ENCODE assay signal across 14 cellular contexts in genomic region chr18:23563377-23564043, GRCh38. TPM values are rescaled to one million over a fixed set of nuclear protein-coding genes. Genes with fewer than 3 reads are reported as not detected.
DNase-seq lines count a peak whose midpoint lies in the region; ATAC-seq, FAIRE-seq and TF ChIP-seq lines count a peak whose summit lies in the region.
"Had no signal": no experiment of that assay in that cellular context is flagged by ENCODE, and none has a peak within 500 bp of the region (broad histone marks: within the 10 kb centered on the region; RNA-seq: fewer than 3 reads in every experiment).

No MANE protein-coding gene starts in this region.

- H3K4me1 ChIP-seq in CD8-positive, alpha-beta T cell (ENCODE audit: insufficient read depth, low read length), result peaks cover 5% of the 10 kb centered on the region
- H3K4me1 ChIP-seq in IMR-90 (ENCODE audit: control insufficient read depth, insufficient read depth, low read length) (no peaks in the 10 kb centered on the region), GM12878 (ENCODE audit: control insufficient read depth, insufficient read depth, low read length) (no peaks in the 10 kb centered on the region), left lung (no peaks in the 10 kb centered on the region)

- no CpG with 5 or more reads among the region's 2 CpGs for WGBS in IMR-90 (ENCODE audit: extremely low coverage in 2 of 2, insufficient read length in 1 of 2), 2 experiments
- 76% methylated on average over 2 of the region's 2 CpGs for WGBS in GM12878 (ENCODE audit: insufficient coverage, insufficient replicate concordance, low lambda C conversion rate, missing lambda C conversion rate)

- H2BK120ac ChIP-seq in IMR-90 (ENCODE audit: low read depth, low read length), result no peak overlapping the region

- POLR2A ChIA-PET in CD8-positive, alpha-beta T cell (lab: Charles Lee), result interaction anchor here (0.6 kb wide), 1 partner anchor 21 kb away, joined by 3 read pairs; no protein-coding TSS in a partner anchor
- POLR2A ChIA-PET in IMR-90 (lab: Charles Lee; ENCODE audit: unreplicated experiment), result no interaction called here
- POLR2A ChIA-PET in GM12878 (lab: Charles Lee), result no interaction called here

- ATAC-seq in CD8-positive, alpha-beta T cell, result peak; percentile 86
- ATAC-seq in IMR-90 (ENCODE audit: low read depth), result peak; percentile 66; the same call in 1 of the 2 replicates
- peak; percentile 51 for ATAC-seq in GM12878
- peak; percentile 28 for ATAC-seq in left lung
- no peak for ATAC-seq in GM19328 (IDR thresholded peaks at IDR 0.05; ENCODE audit: unreplicated experiment)
- ATAC-seq in Right ventricle myocardium superior (ENCODE audit: poor library complexity), result no peak

- no peaks in the 10 kb centered on the region for H3K27me3 ChIP-seq in CD8-positive, alpha-beta T cell (ENCODE audit: insufficient read depth, low read length)
- H3K27me3 ChIP-seq in IMR-90 (ENCODE audit: control insufficient read depth, insufficient read depth, low read length) (no peaks in the 10 kb centered on the region), GM12878 (replicated peaks in 1 of 2; ENCODE audit: control insufficient read depth in 2 of 2, insufficient read depth in 2 of 2, low read length in 1 of 2) (no peaks in the 10 kb centered on the region), left lung (no peaks in the 10 kb centered on the region)

- H3K18ac ChIP-seq in IMR-90 (ENCODE audit: low read depth, low read length), result no peak overlapping the region

- no peak overlapping the region for H2BK5ac ChIP-seq in IMR-90 (ENCODE audit: low read depth, low read length, poor library complexity, severe bottlenecking)

- dilution Hi-C loops in IMR-90 (cut with HindIII; ENCODE audit: low sequenced_read_pairs, unreplicated experiment), result no loop called here

- no peak overlapping the region for H4K91ac ChIP-seq in IMR-90 (ENCODE audit: insufficient read depth, low read depth, low read length)

- no peak overlapping the region for H3K4me3 Mint-ChIP-seq in CD8-positive, alpha-beta T cell
- H3K4me3 Mint-ChIP-seq: nephron progenitor cell had no signal

- no peaks in the 10 kb centered on the region for H3K9me3 Mint-ChIP-seq in CD8-positive, alpha-beta T cell
- H3K9me3 Mint-ChIP-seq: nephron progenitor cell had no signal

- H3K56ac ChIP-seq in IMR-90 (ENCODE audit: extremely low read depth, insufficient read depth, low read length), result no peak overlapping the region

- no peak overlapping the region for H3K27ac ChIP-seq in CD8-positive, alpha-beta T cell (ENCODE audit: low read depth, low read length)
- H3K27ac ChIP-seq in IMR-90 (ENCODE audit: insufficient read depth, low read length) (no peak overlapping the region), GM12878 (ENCODE audit: control insufficient read depth, insufficient read depth) (no peak overlapping the region), left lung (no peak overlapping the region)

- no peak overlapping the region for H3K4me3 ChIP-seq in CD8-positive, alpha-beta T cell (ENCODE audit: low read depth, low read length)
- H3K4me3 ChIP-seq in IMR-90 (ENCODE audit: insufficient read depth, low read depth, low read length) (no peak overlapping the region), GM12878 (no peak overlapping the region), left lung (no peak overlapping the region)
- H3K4me3 ChIP-seq: skin epidermis had no signal

- H3K9me3 ChIP-seq in CD8-positive, alpha-beta T cell (ENCODE audit: low read length), result no peaks in the 10 kb centered on the region
- H3K9me3 ChIP-seq in IMR-90 (ENCODE audit: control insufficient read depth, insufficient read depth, low read length), result no peaks in the 10 kb centered on the region
- H3K9me3 ChIP-seq in GM12878 (replicated peaks; ENCODE audit: control insufficient read depth, insufficient read depth, low read length), result no peaks in the 10 kb centered on the region
- no peaks in the 10 kb centered on the region for H3K9me3 ChIP-seq in left lung

- H3K27ac Mint-ChIP-seq in CD8-positive, alpha-beta T cell, result peak overlapping the region; percentile 29
- H3K27ac Mint-ChIP-seq: nephron progenitor cell had no signal

- H3K9ac ChIP-seq in IMR-90 (ENCODE audit: low read depth, low read length), result no peak overlapping the region
- no peak overlapping the region for H3K9ac ChIP-seq in GM12878 (ENCODE audit: control insufficient read depth, insufficient read depth, low read length)

- intact Hi-C loops in CD8-positive, alpha-beta T cell (cut with DNase I, micrococcal nuclease), result loop anchor here in 1 of 2 experiments (1.0 kb wide), 1 partner anchor 23 kb away; the partner anchor contains the start of gene NPC1
- intact Hi-C loops in IMR-90 (cut with micrococcal nuclease) (no loop called here), GM12878 (cut with micrococcal nuclease; ENCODE audit: unreplicated experiment) (no loop called here), left lung (cut with DNase I) (no loop called here), Right ventricle myocardium superior (cut with DNase I) (no loop called here)

- no peak overlapping the region for H2BK15ac ChIP-seq in IMR-90 (ENCODE audit: low read depth, low read length)

- DNase-seq in CD8-positive, alpha-beta T cell, result no peak
- DNase-seq in IMR-90, result peak; percentile 73
- DNase-seq in GM12878 (ENCODE audit: low read depth, low spot score), result no peak
- no peak for DNase-seq in left lung
- no peak for DNase-seq in NCI-H1417 treated with DMSO at 0.1 percent for 48 hours (lab: John Stamatoyannopoulos, UW)
- no peak for DNase-seq in medulla oblongata (ENCODE audit: extremely low spot score)
- DNase-seq in Right ventricle myocardium superior, result no peak
- DNase-seq: NCI-H446, nephron progenitor cell, SHP77 had no signal

- CTCF ChIA-PET in CD8-positive, alpha-beta T cell (lab: Charles Lee), result interaction anchor here (0.7 kb wide), 1 partner anchor 19 kb away, joined by 3 read pairs; no protein-coding TSS in a partner anchor
- CTCF ChIA-PET in IMR-90 (lab: Yijun Ruan, JAX), result interaction anchor here (0.8 kb wide), 1 partner anchor 12 kb away, joined by 3 read pairs; no protein-coding TSS in a partner anchor
- CTCF ChIA-PET in GM12878 (lab: Yijun Ruan, JAX), result interaction anchor here (1.3 kb wide), 1 partner anchor 18 kb away, joined by 3 read pairs; no protein-coding TSS in a partner anchor

- SMC1A ChIA-PET in GM12878 (lab: Charles Lee; ENCODE audit: uncharacterized antibody, unreplicated experiment), result interaction anchor here (1.1 kb wide), 1 partner anchor 9 kb away, joined by 3 read pairs; no protein-coding TSS in a partner anchor

- no peak for TF ChIP-seq RAD21 in IMR-90 (IDR thresholded peaks at IDR 0.05; ENCODE audit: low read length)
- TF ChIP-seq RAD21 in GM12878 (IDR thresholded peaks at IDR 0.05; ENCODE audit: insufficient read depth, low read depth, low read length), result no peak

- in situ Hi-C loops in IMR-90 (cut with MboI; ENCODE audit: low sequenced_read_pairs), result no loop called here
- in situ Hi-C loops in GM12878 (cut with MboI), result no loop called here

- no peaks in the 10 kb centered on the region for H3K79me2 ChIP-seq in GM12878 (ENCODE audit: control insufficient read depth, insufficient read depth, low read length)

- H2AFZ ChIP-seq in IMR-90 (replicated peaks; ENCODE audit: low read length, poor library complexity) (no peak overlapping the region), GM12878 (ENCODE audit: control insufficient read depth, low read depth, low read length) (no peak overlapping the region)

- TF ChIP-seq EP300 in GM12878 (IDR thresholded peaks at IDR 0.05; ENCODE audit: borderline replicate concordance in 1 of 2, control insufficient read depth in 1 of 2, low read depth in 2 of 2, low read length in 2 of 2), result no peak

- H4K20me1 ChIP-seq in IMR-90 (ENCODE audit: insufficient read depth, low read length), result peaks cover 17% of the 10 kb centered on the region; the same call in 1 of the 2 replicates
- no peaks in the 10 kb centered on the region for H4K20me1 ChIP-seq in GM12878 (ENCODE audit: control insufficient read depth, insufficient read depth)

- no peak overlapping the region for H2AK5ac ChIP-seq in IMR-90 (ENCODE audit: low read depth, low read length)

- H4K8ac ChIP-seq in IMR-90 (ENCODE audit: low read depth in 2 of 2, low read length in 2 of 2), result no peak overlapping the region

- H3K4me2 ChIP-seq in IMR-90 (ENCODE audit: low read depth, low read length) (no peak overlapping the region), GM12878 (ENCODE audit: control insufficient read depth, insufficient read depth) (no peak overlapping the region)

- TF ChIP-seq POLR2A in IMR-90 (IDR thresholded peaks at IDR 0.05; ENCODE audit: low read depth, low read length) (no peak), GM12878 (IDR thresholded peaks at IDR 0.05; ENCODE audit: low read depth, low read length) (no peak)

- peaks cover 31% of the 10 kb centered on the region for H3K36me3 ChIP-seq in CD8-positive, alpha-beta T cell (ENCODE audit: insufficient read depth, low read length)
- H3K36me3 ChIP-seq in IMR-90 (ENCODE audit: control insufficient read depth, insufficient read depth, low read length), result peaks cover 30% of the 10 kb centered on the region
- peaks cover 1 to 27% of the 10 kb centered on the region in 2 experiments for H3K36me3 ChIP-seq in GM12878 (ENCODE audit: control insufficient read depth in 2 of 2, insufficient read depth in 2 of 2, low read length in 1 of 2)
- H3K36me3 ChIP-seq in left lung, result peaks cover 0 to 98% of the 10 kb centered on the region in 2 donors

- FAIRE-seq in GM12878 (lab: Jason Lieb, UNC), result no peak
- FAIRE-seq: endometrium, islet of Langerhans had no signal

- peaks cover 4% of the 10 kb centered on the region for H3K4me1 Mint-ChIP-seq in CD8-positive, alpha-beta T cell (ENCODE audit: low read depth)
- H3K4me1 Mint-ChIP-seq: nephron progenitor cell had no signal

- H3K23ac ChIP-seq in IMR-90 (ENCODE audit: low read depth, low read length), result no peak overlapping the region

- 0 out of 4 replicates have a peak, but pooled peaks cover 0 to 14% of the 10 kb centered on the region in 2 experiments for H3K79me1 ChIP-seq in IMR-90 (ENCODE audit: low read depth in 1 of 2, low read length in 2 of 2)

- no peak overlapping the region for H2AK9ac ChIP-seq in IMR-90 (replicated peaks; ENCODE audit: low read depth, low read length, poor library complexity)

- no peak overlapping the region for H3K4ac ChIP-seq in IMR-90 (ENCODE audit: low read depth, low read length)

- BruUV-seq in IMR-90 (replicated peaks; lab: Mats Ljungman, UMichigan) (no TSS peak), GM12878 (replicated peaks; lab: Mats Ljungman, UMichigan) (no TSS peak)

- no peak overlapping the region for H3K14ac ChIP-seq in IMR-90 (replicated peaks; ENCODE audit: low read depth, low read length)

- RAD21 ChIA-PET in GM12878 (lab: Charles Lee; ENCODE audit: unreplicated experiment), result no interaction called here

- H3K36me3 Mint-ChIP-seq in CD8-positive, alpha-beta T cell, result peaks cover 85% of the 10 kb centered on the region

- TF ChIP-seq CTCF in CD8-positive, alpha-beta T cell (IDR thresholded peaks at IDR 0.05), result no peak
- TF ChIP-seq CTCF in IMR-90 (conservative IDR thresholded peaks at IDR 0.05; ENCODE audit: low read depth, low read length) (no peak), GM12878 (IDR thresholded peaks at IDR 0.05 in 2 of 3, conservative IDR thresholded peaks at IDR 0.05 in 1 of 3; ENCODE audit: control insufficient read depth in 2 of 3, extremely low read depth in 1 of 3, insufficient read depth in 1 of 3, low read depth in 3 of 3, low read length in 3 of 3) (no peak), left lung (IDR thresholded peaks at IDR 0.05) (no peak)

- no peak overlapping the region for H4K5ac ChIP-seq in IMR-90 (ENCODE audit: low read depth, low read length)

- H2BK20ac ChIP-seq in IMR-90 (ENCODE audit: low read depth, low read length), result no peak overlapping the region

- no peaks in the 10 kb centered on the region for H3K27me3 Mint-ChIP-seq in CD8-positive, alpha-beta T cell (ENCODE audit: low read depth)

- H3K9me1 ChIP-seq in IMR-90 (ENCODE audit: insufficient read depth, low read length), result no peaks in the 10 kb centered on the region

RNA-seq across cellular contexts. Expression of gene NPC1, which starts 22.8 kb away (rescaled TPM):
- total RNA-seq in CD8-positive, alpha-beta T cell, result 10 to 100 TPM; 37.3 to 38.9 TPM
- total RNA-seq in IMR-90 (2012; rRNA removed) (4.7 and 7.9 TPM in 2 replicates), GM12878 (2014; rRNA removed) (18.9 and 24.0 TPM in 2 replicates), GM12878 (2014; rRNA removed; fragmentation: Illumina TruSeq; extraction: Trizol) (19.9 and 21.1 TPM in 2 replicates), GM12878 (2021) (22.9 and 25.5 TPM in 2 replicates), left lung (100 to 1,000 TPM; 103 to 138 TPM), Right ventricle myocardium superior (9.8 TPM)
- polyA plus RNA-seq in IMR-90 (2012; rRNA removed) (7.5 and 8.0 TPM in 2 replicates), GM12878 (2011; rRNA removed) (38.3 and 45.2 TPM in 2 replicates), GM12878 (2014; fragmentation: Illumina TruSeq; extraction: Trizol) (17.4 and 21.1 TPM in 2 replicates), GM12878 (2014; fragmentation: Nextera tagmentation; extraction: Ambion mirVana) (10 to 100 TPM; 10.1 to 11.0 TPM), GM12878 (2014; rRNA removed) (15.8 and 19.0 TPM in 2 replicates), GM12878 (2016; fragmentation: Nextera tagmentation; extraction: Ambion mirVana) (10 to 100 TPM; 20.6 to 24.4 TPM)
- 5.0 and 6.5 TPM in 2 replicates for polyA plus RNA-seq in IMR-90 (2012; cell fraction: cytosol; rRNA removed)
- 8.7 and 12.4 TPM in 2 replicates for polyA plus RNA-seq in IMR-90 (2012; cell fraction: nucleus; rRNA removed; ENCODE audit: low replicate concordance)
- total RNA-seq in GM12878 (2013; cell fraction: nucleolus; rRNA removed), result 177 TPM in 2 replicates
- polyA plus RNA-seq in GM12878 (2011; ENCODE audit: low read depth), result 8.6 TPM
- polyA plus RNA-seq in GM12878 (2011; cell fraction: cytosol; rRNA removed), result 52.8 and 53.1 TPM in 2 replicates
- 114 and 152 TPM in 2 replicates for polyA plus RNA-seq in GM12878 (2011; cell fraction: nucleus; rRNA removed)
- 12.9 and 20.2 TPM in 2 replicates for polyA plus RNA-seq in GM12878 (2012)
- 106 and 135 TPM in 2 replicates for polyA minus RNA-seq in GM12878 (2011; rRNA and poly(A)+ RNA removed)
- 26.2 and 31.5 TPM in 2 replicates for polyA minus RNA-seq in GM12878 (2011; cell fraction: cytosol; rRNA and poly(A)+ RNA removed)
- polyA minus RNA-seq in GM12878 (2011; cell fraction: nucleus; rRNA and poly(A)+ RNA removed), result 98.8 and 143 TPM in 2 replicates

Comparison
In these comparisons a context has a peak if more than half of its experiments do, and no peak if none do; other contexts are left out.
1. ATAC-seq: peak in CD8-positive, alpha-beta T cell (single experiment), IMR-90 (single experiment), GM12878 (single experiment) and left lung (single experiment); none in GM19328 (single experiment) and Right ventricle myocardium superior (single experiment).